In the genomic region with DNA sequence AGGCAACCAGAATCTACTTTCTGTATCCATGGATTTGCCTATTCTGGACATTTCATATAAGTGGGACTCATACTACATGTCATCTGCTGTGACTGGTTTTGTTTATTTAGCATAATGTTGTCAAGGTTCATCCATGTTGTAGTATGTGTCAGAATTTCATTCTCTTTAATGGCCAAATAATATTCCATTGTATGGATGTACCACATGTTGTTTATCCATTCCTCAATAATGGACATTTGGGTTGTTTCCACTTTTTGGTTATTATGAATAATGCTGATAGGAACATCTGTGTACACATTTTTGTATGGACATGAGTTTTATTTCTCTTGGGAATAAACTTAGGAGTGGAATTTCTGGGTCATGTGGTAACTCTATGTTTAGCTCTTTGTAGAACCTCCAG, we compare ENCODE assay signal across 9 cellular contexts.
"Had no signal": no experiment of that assay in that cellular context is flagged by ENCODE, and none has a peak within 500 bp of the region (broad histone marks: within the 10 kb centered on the region; RNA-seq: fewer than 3 reads in every experiment).

No MANE protein-coding gene starts in this region.

- DNase-seq: GM23248, GOT3, H7, IMR-90, KG1 had no signal

- H3K27ac ChIP-seq: GM23248, HL-60 had no signal

- H3K9me3 ChIP-seq: HAP-1 had no signal

- ATAC-seq: HCT116, K562 had no signal

- FAIRE-seq: K562 had no signal

- H3K4me3 ChIP-seq: GM23248, HAP-1, K562 had no signal

- H2AFZ ChIP-seq: GM23248 had no signal

- H3K36me3 ChIP-seq: HAP-1 had no signal

- H3K9ac ChIP-seq: GM23248 had no signal

- H3K4me1 ChIP-seq: HAP-1 had no signal
